11 cellular contexts compared by ENCODE assay signal in genomic region chr3:52779411-52780297, GRCh38. TPM values are rescaled to one million over a fixed set of nuclear protein-coding genes. Genes with fewer than 3 reads are reported as not detected.
DNase-seq lines count a peak whose midpoint lies in the region; ATAC-seq and TF ChIP-seq lines count a peak whose summit lies in the region.
"Had no signal": no experiment of that assay in that cellular context is flagged by ENCODE, and none has a peak within 500 bp of the region (broad histone marks: within the 10 kb centered on the region; RNA-seq: fewer than 3 reads in every experiment).

No MANE protein-coding gene starts in this region.

- peak; percentile 54 for ATAC-seq in GM18519 (IDR thresholded peaks at IDR 0.05; ENCODE audit: low FRiP score, unreplicated experiment)
- peak; percentile 64 for ATAC-seq in GM21737 (IDR thresholded peaks at IDR 0.05; ENCODE audit: unreplicated experiment)
- ATAC-seq in mucosa of descending colon = peak; percentile 31
- no peak for ATAC-seq in stimulated activated effector memory CD8-positive, alpha-beta T cell treated with anti-CD3 and anti-CD28 coated beads, Interleukin-12 subunit alpha, Interleukin-12 subunit beta, amount 100 ng/mL, for 72 hours
- ATAC-seq in HG03095 (IDR thresholded peaks at IDR 0.05; ENCODE audit: unreplicated experiment) = no peak

- no peak for TF ChIP-seq CTCF in mucosa of descending colon (IDR thresholded peaks at IDR 0.05)

- no peaks in the 10 kb centered on the region for H3K9me3 Mint-ChIP-seq in stimulated activated effector memory CD8-positive, alpha-beta T cell treated with anti-CD3 and anti-CD28 coated beads, Interleukin-12 subunit alpha, Interleukin-12 subunit beta, amount 100 ng/mL, for 72 hours

- H3K36me3 ChIP-seq in mucosa of descending colon (ENCODE audit: low read depth) = no peaks in the 10 kb centered on the region

- no peak overlapping the region for H3K4me3 Mint-ChIP-seq in stimulated activated effector memory CD8-positive, alpha-beta T cell treated with anti-CD3 and anti-CD28 coated beads, Interleukin-12 subunit alpha, Interleukin-12 subunit beta, amount 100 ng/mL, for 72 hours

- H3K4me1 Mint-ChIP-seq in stimulated activated effector memory CD8-positive, alpha-beta T cell treated with anti-CD3 and anti-CD28 coated beads, Interleukin-12 subunit alpha, Interleukin-12 subunit beta, amount 100 ng/mL, for 72 hours = peaks cover 6% of the 10 kb centered on the region

- H3K9me3 ChIP-seq in mucosa of descending colon = no peaks in the 10 kb centered on the region

- DNase-seq in NAMALWA (ENCODE audit: low spot score) (peak; percentile 14), mucosa of descending colon (no peak), substantia nigra (lab: John Stamatoyannopoulos, UW) (no peak), LoVo (ENCODE audit: low spot score) (no peak)
- no peak for DNase-seq in stimulated activated effector memory CD8-positive, alpha-beta T cell treated with anti-CD3 and anti-CD28 coated beads, Interleukin-12 subunit alpha, Interleukin-12 subunit beta, amount 100 ng/mL, for 72 hours (ENCODE audit: low spot score in 2 of 2)
- DNase-seq: activated CD4-positive, alpha-beta T cell treated with anti-CD3 and anti-CD28 coated beads, Interleukin-2, amount 50 U/mL, for 4 hours had no signal

- no peaks in the 10 kb centered on the region for H3K36me3 Mint-ChIP-seq in stimulated activated effector memory CD8-positive, alpha-beta T cell treated with anti-CD3 and anti-CD28 coated beads, Interleukin-12 subunit alpha, Interleukin-12 subunit beta, amount 100 ng/mL, for 72 hours

- intact Hi-C loops in mucosa of descending colon (cut with DNase I, micrococcal nuclease) = no loop called here

- no peak overlapping the region for H3K4me3 ChIP-seq in mucosa of descending colon

- H3K27ac Mint-ChIP-seq in stimulated activated effector memory CD8-positive, alpha-beta T cell treated with anti-CD3 and anti-CD28 coated beads, Interleukin-12 subunit alpha, Interleukin-12 subunit beta, amount 100 ng/mL, for 72 hours = no peak overlapping the region

- no peaks in the 10 kb centered on the region for H3K4me1 ChIP-seq in mucosa of descending colon (ENCODE audit: low read depth)

- H3K27ac ChIP-seq in substantia nigra (ENCODE audit: low read depth, low read length, poor library complexity, severe bottlenecking) = no peak overlapping the region

RNA-seq across cellular contexts. Expression of gene ITIH1, which starts 2.3 kb away (rescaled TPM):
- not detected for total RNA-seq in mucosa of descending colon
- total RNA-seq: NCI-H460, osteoblast had no signal

RNA-seq across cellular contexts. Expression of gene NEK4, which starts 8.9 kb away (rescaled TPM):
- total RNA-seq in mucosa of descending colon = 10 to 100 TPM; 19.9 to 33.9 (median 20.2) TPM

RNA-seq across cellular contexts. Expression of gene ITIH3, which starts 14.9 kb away (rescaled TPM):
- total RNA-seq in mucosa of descending colon = 1 to 10 TPM in 1 of 3 donors, under 1 TPM in 2; 0.72 to 1.4 (median 0.89) TPM
- total RNA-seq: NCI-H460 had no signal

RNA-seq across cellular contexts. Expression of gene ITIH4, which starts 50.8 kb away (rescaled TPM):
- 1 to 10 TPM; 1.9 to 6.0 (median 4.3) TPM for total RNA-seq in mucosa of descending colon

RNA-seq across cellular contexts. Expression of gene MUSTN1, which starts 55.2 kb away (rescaled TPM):
- 1 to 10 TPM; 1.9 to 5.3 (median 4.0) TPM for total RNA-seq in mucosa of descending colon

Comparison
In these comparisons a context has a peak if more than half of its experiments do, and no peak if none do; other contexts are left out.
1. ATAC-seq: peak in GM18519 (single experiment), GM21737 (single experiment) and mucosa of descending colon (single experiment); none in stimulated activated effector memory CD8-positive, alpha-beta T cell treated with anti-CD3 and anti-CD28 coated beads, Interleukin-12 subunit alpha, Interleukin-12 subunit beta, amount 100 ng/mL, for 72 hours (single experiment) and HG03095 (single experiment).